ENCODE assay signal across 7 cellular contexts in the genomic region with DNA sequence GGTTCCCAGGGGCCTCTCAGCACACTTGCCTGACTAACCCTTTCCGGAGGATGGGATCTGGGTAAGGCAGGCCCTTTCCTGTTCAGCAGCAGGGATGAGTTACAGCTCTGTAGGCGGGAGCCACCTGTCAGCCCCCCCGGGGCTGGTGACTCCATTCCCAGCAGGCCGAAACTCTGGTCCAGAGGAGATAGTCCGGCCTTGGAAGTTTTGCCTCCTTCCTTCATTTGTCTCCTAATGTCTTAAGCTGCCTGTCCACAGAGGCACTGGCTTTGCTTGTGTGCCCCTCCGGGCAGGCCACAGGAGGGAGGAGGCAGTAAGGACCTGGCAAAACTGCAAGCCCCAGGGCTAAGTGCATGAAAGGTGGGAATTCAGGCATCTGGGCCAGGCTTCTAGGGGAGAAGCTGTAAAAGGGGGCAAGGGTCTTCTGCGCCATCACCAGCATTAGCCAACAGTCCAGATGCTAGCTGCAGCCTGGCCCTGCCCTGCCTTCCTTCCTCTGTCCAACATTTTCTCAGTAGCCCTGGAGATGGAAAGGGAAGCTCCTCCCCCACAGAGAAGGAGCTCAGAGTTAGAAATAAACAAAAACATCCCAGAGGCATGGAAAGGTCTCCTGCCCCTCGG. TPM values are rescaled to one million over a fixed set of nuclear protein-coding genes. Genes with fewer than 3 reads are reported as not detected.
A peak's percentile ranks its signal among the peaks of the same experiment; 100 is the strongest.
DNase-seq lines count a peak whose midpoint lies in the region; ATAC-seq, FAIRE-seq and TF ChIP-seq lines count a peak whose summit lies in the region.

No MANE protein-coding gene starts in this region.

- H3K4me1 ChIP-seq in HCT116 (ENCODE audit: control insufficient read depth in 1 of 2, insufficient read depth in 2 of 2, low read length in 2 of 2) (peaks cover 57 to 90% of the 10 kb centered on the region in 2 experiments), astrocyte (ENCODE audit: insufficient read depth, low read length) (peaks cover 44% of the 10 kb centered on the region), kidney (ENCODE audit: control insufficient read depth in 1 of 2, insufficient read depth in 1 of 2, low read depth in 1 of 2, low read length in 2 of 2) (peaks cover 34 to 37% of the 10 kb centered on the region in 2 donors), suprapubic skin (peaks cover 88% of the 10 kb centered on the region)

- H3K36me3 ChIP-seq in HCT116 (ENCODE audit: control insufficient read depth in 1 of 2, insufficient read depth in 2 of 2, low read length in 2 of 2): 0 out of 4 replicates have a peak, but pooled peaks cover 0 to 5% of the 10 kb centered on the region in 2 experiments
- H3K36me3 ChIP-seq in astrocyte (ENCODE audit: insufficient read depth, low read length): no peaks in the 10 kb centered on the region
- H3K36me3 ChIP-seq in kidney (ENCODE audit: control insufficient read depth in 1 of 2, insufficient read depth in 2 of 2, low read length in 2 of 2): no peaks in the 10 kb centered on the region
- no peaks in the 10 kb centered on the region for H3K36me3 ChIP-seq in suprapubic skin

- H3K79me2 ChIP-seq in HCT116 (ENCODE audit: insufficient read depth, low read length) (peaks cover 35% of the 10 kb centered on the region), astrocyte (ENCODE audit: insufficient read depth, low read length) (no peaks in the 10 kb centered on the region)

- 12% methylated on average over 5 of the region's 8 CpGs for WGBS in suprapubic skin

- no peak for ATAC-seq in HCT116
- ATAC-seq in HG03565 (IDR thresholded peaks at IDR 0.05; ENCODE audit: unreplicated experiment): no peak

- H3K27me3 ChIP-seq in HCT116 (ENCODE audit: insufficient read depth, low read length) (no peaks in the 10 kb centered on the region), astrocyte (ENCODE audit: insufficient read depth, low read length) (no peaks in the 10 kb centered on the region), suprapubic skin (no peaks in the 10 kb centered on the region)

- H3K4me1 Mint-ChIP-seq in astrocyte (ENCODE audit: low read depth, unreplicated experiment): peaks cover 14% of the 10 kb centered on the region

- TF ChIP-seq EP300 in suprapubic skin (IDR thresholded peaks at IDR 0.05): no peak

- TF ChIP-seq POLR2A in HCT116 (IDR thresholded peaks at IDR 0.05; ENCODE audit: borderline replicate concordance, extremely low read depth, insufficient read depth, insufficient read length) (no peak), suprapubic skin (IDR thresholded peaks at IDR 0.05) (no peak)

- H3K9me2 ChIP-seq in HCT116 (ENCODE audit: insufficient read depth): no peaks in the 10 kb centered on the region

- BruUV-seq in HCT116 (replicated peaks; lab: Mats Ljungman, UMichigan): TSS peak; percentile 38

- peak overlapping the region; percentile 98 for H3K9ac ChIP-seq in HCT116 (ENCODE audit: low read length)
- H3K9ac ChIP-seq in astrocyte (ENCODE audit: low read length): peak overlapping the region; percentile 93
- peak overlapping the region; percentile 77 to 94 for H3K9ac ChIP-seq in kidney (ENCODE audit: low read length in 2 of 2)

- CTCF ChIA-PET in HCT116 (lab: Charles Lee): interaction anchor here (0.5 to 4.3 kb wide), 4 partner anchors 10 to 377 kb away, joined by 3 to 36 read pairs (median 3); a partner anchor contains a TSS

- peak overlapping the region; percentile 70 to 79 for H3K4me3 ChIP-seq in HCT116 (replicated peaks in 1 of 2; ENCODE audit: low read depth in 1 of 2, low read length in 2 of 2)
- H3K4me3 ChIP-seq in astrocyte (ENCODE audit: insufficient read depth, low read depth, low read length): no peak overlapping the region
- H3K4me3 ChIP-seq in kidney (ENCODE audit: low read length in 2 of 2): peak overlapping the region; percentile 62
- peak overlapping the region; percentile 74 for H3K4me3 ChIP-seq in suprapubic skin

- FAIRE-seq in astrocyte (lab: Jason Lieb, UNC) (no peak), kidney (lab: Jason Lieb, UNC) (no peak)

- DNase-seq in HCT116 (ENCODE audit: low read depth, low spot score): no peak
- no peak for DNase-seq in astrocyte (ENCODE audit: low read depth)
- DNase-seq in kidney: peak; percentile 74
- DNase-seq in suprapubic skin (ENCODE audit: low spot score in 2 of 2): peak; percentile 75 to 78
- DNase-seq in T-helper 1 cell: no peak
- no peak for DNase-seq in stimulated activated CD8-positive, alpha-beta memory T cell treated with anti-CD3 and anti-CD28 coated beads, Interleukin-4, amount 100 ng/mL, for 48 hours

- no peak overlapping the region for H3K4me3 Mint-ChIP-seq in astrocyte (ENCODE audit: unreplicated experiment)

- no peaks in the 10 kb centered on the region for H3K9me3 Mint-ChIP-seq in astrocyte (ENCODE audit: unreplicated experiment)

- H2AFZ ChIP-seq in HCT116 (ENCODE audit: low read depth, low read length, poor library complexity, severe bottlenecking): no peak overlapping the region
- H2AFZ ChIP-seq in astrocyte (ENCODE audit: low read depth, low read length): no peak overlapping the region

- peaks cover 31% of the 10 kb centered on the region for H3K27me3 Mint-ChIP-seq in astrocyte (ENCODE audit: low read depth, unreplicated experiment)

- TF ChIP-seq RAD21 in HCT116 (IDR thresholded peaks at IDR 0.05; ENCODE audit: low read depth): no peak

- RAD21 ChIA-PET in HCT116 (lab: Charles Lee; ENCODE audit: low non-redundant PET in 1 of 2, low total read pairs in 2 of 2, uncharacterized antibody in 2 of 2, unreplicated experiment in 2 of 2): interaction anchor here in 1 of 2 experiments (1.0 kb wide), 1 partner anchor 9 kb away, joined by 3 read pairs; no protein-coding TSS in a partner anchor

- H3K27ac Mint-ChIP-seq in astrocyte (ENCODE audit: unreplicated experiment): no peak overlapping the region

- no peaks in the 10 kb centered on the region for H3K9me3 ChIP-seq in HCT116 (ENCODE audit: control insufficient read depth in 1 of 2, insufficient read depth in 1 of 2, low read depth in 1 of 2, low read length in 2 of 2)
- H3K9me3 ChIP-seq in astrocyte (ENCODE audit: insufficient read depth, low read depth, low read length): no peaks in the 10 kb centered on the region
- no peaks in the 10 kb centered on the region for H3K9me3 ChIP-seq in kidney (ENCODE audit: control insufficient read depth in 1 of 2, low read length in 2 of 2)
- H3K9me3 ChIP-seq in suprapubic skin: no peaks in the 10 kb centered on the region

- TF ChIP-seq CTCF in HCT116 (IDR thresholded peaks at IDR 0.05 in 2 of 3, conservative IDR thresholded peaks at IDR 0.05 in 1 of 3; ENCODE audit: borderline replicate concordance in 1 of 3, insufficient read depth in 1 of 3, low read depth in 2 of 3, low read length in 2 of 3): no peak
- TF ChIP-seq CTCF in astrocyte (IDR thresholded peaks at IDR 0.05; ENCODE audit: insufficient read depth, low read depth, low read length): no peak
- TF ChIP-seq CTCF in kidney (IDR thresholded peaks at IDR 0.05; ENCODE audit: borderline replicate concordance, extremely low read depth, insufficient read depth): no peak
- no peak for TF ChIP-seq CTCF in suprapubic skin (IDR thresholded peaks at IDR 0.05)

- H3K27ac ChIP-seq in HCT116 (ENCODE audit: low read depth, low read length) (peak overlapping the region; percentile 95), astrocyte (ENCODE audit: low read depth, low read length) (peak overlapping the region; percentile 80), kidney (ENCODE audit: low read depth in 2 of 2, low read length in 2 of 2) (peak overlapping the region; percentile 89 to 97), suprapubic skin (peak overlapping the region; percentile 99)

- intact Hi-C loops in HCT116 (cut with micrococcal nuclease) (loop anchor here (2.0 kb wide), 1 partner anchor 125 kb away; a partner anchor contains a TSS), kidney (cut with DNase I) (no loop called here)

- H4K20me1 ChIP-seq in HCT116 (ENCODE audit: insufficient read depth) (no peaks in the 10 kb centered on the region), astrocyte (ENCODE audit: insufficient read depth, low read length) (no peaks in the 10 kb centered on the region)

- H3K4me2 ChIP-seq in HCT116 (ENCODE audit: low read length): peak overlapping the region; percentile 90
- peak overlapping the region; percentile 95 for H3K4me2 ChIP-seq in astrocyte (ENCODE audit: low read length)

- H3K36me3 Mint-ChIP-seq in astrocyte (ENCODE audit: low read depth, unreplicated experiment): peaks cover 3% of the 10 kb centered on the region

- POLR2A ChIA-PET in HCT116 (lab: Charles Lee): interaction anchor here (1.1 to 5.8 kb wide), 5 partner anchors 11 to 127 kb away, joined by 3 to 58 read pairs (median 4); a partner anchor contains a TSS

TF ChIP-seq in HCT116, 20 proteins besides CTCF, POLR2A, EP300 and RAD21:
- TF ChIP-seq CBX3 (IDR thresholded peaks at IDR 0.05; ENCODE audit: low read depth) (no peak), FOSL1 (IDR thresholded peaks at IDR 0.05; ENCODE audit: low read depth) (no peak), EZH2 (IDR thresholded peaks at IDR 0.05) (no peak), POLR2AphosphoS5 (IDR thresholded peaks at IDR 0.05; ENCODE audit: low read depth, low read length) (0 out of 2 replicates have a peak, but pooled peaks have one; percentile 42)

RNA-seq across cellular contexts. Expression of a gene that starts 1.2 kb away (rescaled TPM):
- total RNA-seq in HCT116 (2021; ENCODE audit: unreplicated experiment) (448 TPM), astrocyte (not detected in 2 replicates), kidney (357 TPM), suprapubic skin (100 to 1,000 TPM in 2 of 4 donors, 10 to 100 TPM in 2; 79.1 to 131 (median 104) TPM)
- polyA plus RNA-seq in HCT116 (2012): 582 and 667 TPM in 2 replicates
- 897 TPM for polyA plus RNA-seq in kidney (ENCODE audit: insufficient read depth, low read depth, low replicate concordance)

RNA-seq across cellular contexts. Expression of a gene that starts 11.1 kb away (rescaled TPM):
- 61.1 TPM for total RNA-seq in HCT116 (2021; ENCODE audit: unreplicated experiment)
- polyA plus RNA-seq in HCT116 (2012): 120 and 159 TPM in 2 replicates
- 3.0 TPM in 2 replicates for total RNA-seq in astrocyte
- 41.3 TPM for total RNA-seq in kidney
- 92.8 TPM for polyA plus RNA-seq in kidney (ENCODE audit: insufficient read depth, low read depth, low replicate concordance)
- total RNA-seq in suprapubic skin: 10 to 100 TPM; 20.7 to 27.1 (median 24.6) TPM

RNA-seq across cellular contexts. Expression of a gene that starts 12.1 kb away (rescaled TPM):
- 8.3 TPM for total RNA-seq in HCT116 (2021; ENCODE audit: unreplicated experiment)
- 16.8 and 19.6 TPM in 2 replicates for polyA plus RNA-seq in HCT116 (2012)
- total RNA-seq in astrocyte: 0.27 and 0.46 TPM in 2 replicates
- total RNA-seq in kidney: 65.9 TPM
- 19.9 TPM for polyA plus RNA-seq in kidney (ENCODE audit: insufficient read depth, low read depth, low replicate concordance)
- 10 to 100 TPM; 23.1 to 77.6 (median 40.7) TPM for total RNA-seq in suprapubic skin

RNA-seq across cellular contexts. Expression of a gene that starts 50.6 kb away (rescaled TPM):
- total RNA-seq in HCT116 (2021; ENCODE audit: unreplicated experiment) (2.7 TPM), astrocyte (not detected in 2 replicates), kidney (not detected), suprapubic skin (100 to 1,000 TPM; 178 to 699 (median 512) TPM)
- polyA plus RNA-seq in HCT116 (2012): 10.4 and 12.6 TPM in 2 replicates
- polyA plus RNA-seq in kidney (ENCODE audit: insufficient read depth, low read depth, low replicate concordance): not detected

Comparison
In these comparisons a context has a peak if more than half of its experiments do, and no peak if none do; other contexts are left out.
1. DNase-seq: peak in kidney (single experiment) and suprapubic skin (2 of 2); none in HCT116 (single experiment), astrocyte (single experiment), T-helper 1 cell (0 of 5) and stimulated activated CD8-positive, alpha-beta memory T cell treated with anti-CD3 and anti-CD28 coated beads, Interleukin-4, amount 100 ng/mL, for 48 hours (single experiment).
2. RNA of a gene that starts 1.2 kb away (total RNA-seq): 448 TPM in HCT116 (single experiment), 357 TPM in kidney (single experiment) and 79.1 to 131 TPM in suprapubic skin; not detected in astrocyte; every median in the first group is over 10 times any median in the second.
3. Peak in every context shown above with its lines, with median percentiles within 50 percentile points of each other: H3K27ac ChIP-seq and H3K9ac ChIP-seq.